In the genomic region with DNA sequence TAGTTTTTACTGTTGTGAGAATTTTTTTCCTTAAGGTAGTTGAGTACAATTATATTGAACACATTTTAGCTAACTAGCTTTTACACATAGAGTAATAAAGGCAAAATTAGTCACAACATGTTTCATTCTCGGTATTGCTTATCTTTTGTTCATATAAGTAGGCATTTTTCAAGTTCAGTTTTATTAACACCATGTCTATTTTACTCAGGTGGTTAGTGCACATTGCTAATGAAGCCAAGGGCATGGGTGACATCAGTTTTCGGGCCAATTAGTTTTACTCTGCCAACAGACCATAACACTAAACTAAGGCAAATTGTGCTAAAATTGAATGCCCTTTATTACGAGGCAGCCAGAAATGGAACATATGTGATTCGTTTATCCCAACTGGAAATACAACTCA, we compare ENCODE assay signal across 1 cellular context.
A peak's percentile ranks its signal among the peaks of the same experiment; 100 is the strongest.
TF ChIP-seq lines count a peak whose summit lies in the region.

No MANE protein-coding gene starts in this region.

TF ChIP-seq in GM12878, 131 proteins besides CTCF, POLR2A, EP300 and RAD21 (continued from another document):
- TF ChIP-seq, protein P1, sequence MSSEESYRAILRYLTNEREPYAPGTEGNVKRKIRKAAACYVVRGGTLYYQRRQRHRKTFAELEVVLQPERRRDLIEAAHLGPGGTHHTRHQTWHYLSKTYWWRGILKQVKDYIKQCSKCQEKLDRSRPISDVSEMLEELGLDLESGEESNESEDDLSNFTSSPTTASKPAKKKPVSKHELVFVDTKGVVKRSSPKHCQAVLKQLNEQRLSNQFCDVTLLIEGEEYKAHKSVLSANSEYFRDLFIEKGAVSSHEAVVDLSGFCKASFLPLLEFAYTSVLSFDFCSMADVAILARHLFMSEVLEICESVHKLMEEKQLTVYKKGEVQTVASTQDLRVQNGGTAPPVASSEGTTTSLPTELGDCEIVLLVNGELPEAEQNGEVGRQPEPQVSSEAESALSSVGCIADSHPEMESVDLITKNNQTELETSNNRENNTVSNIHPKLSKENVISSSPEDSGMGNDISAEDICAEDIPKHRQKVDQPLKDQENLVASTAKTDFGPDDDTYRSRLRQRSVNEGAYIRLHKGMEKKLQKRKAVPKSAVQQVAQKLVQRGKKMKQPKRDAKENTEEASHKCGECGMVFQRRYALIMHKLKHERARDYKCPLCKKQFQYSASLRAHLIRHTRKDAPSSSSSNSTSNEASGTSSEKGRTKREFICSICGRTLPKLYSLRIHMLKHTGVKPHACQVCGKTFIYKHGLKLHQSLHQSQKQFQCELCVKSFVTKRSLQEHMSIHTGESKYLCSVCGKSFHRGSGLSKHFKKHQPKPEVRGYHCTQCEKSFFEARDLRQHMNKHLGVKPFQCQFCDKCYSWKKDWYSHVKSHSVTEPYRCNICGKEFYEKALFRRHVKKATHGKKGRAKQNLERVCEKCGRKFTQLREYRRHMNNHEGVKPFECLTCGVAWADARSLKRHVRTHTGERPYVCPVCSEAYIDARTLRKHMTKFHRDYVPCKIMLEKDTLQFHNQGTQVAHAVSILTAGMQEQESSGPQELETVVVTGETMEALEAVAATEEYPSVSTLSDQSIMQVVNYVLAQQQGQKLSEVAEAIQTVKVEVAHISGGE (CRISPR knock-in tag; IDR thresholded peaks at IDR 0.05), result no peak
- TF ChIP-seq ATF7 (IDR thresholded peaks at IDR 0.05; ENCODE audit: low read depth), result peak; percentile 77
